Comparison of ENCODE assay signal across 1 cellular context in genomic region chr1:38486115-38486514, GRCh38.
TF ChIP-seq lines count a peak whose summit lies in the region.

No MANE protein-coding gene starts in this region.

TF ChIP-seq in H1, 55 proteins besides CTCF, POLR2A, EP300 and RAD21:
- no peak for TF ChIP-seq ASH2L (IDR thresholded peaks at IDR 0.05; ENCODE audit: low read length)
- no peak for TF ChIP-seq FOSL1 (IDR thresholded peaks at IDR 0.05; ENCODE audit: insufficient read depth, low read depth, low read length)
- TF ChIP-seq, protein P1, sequence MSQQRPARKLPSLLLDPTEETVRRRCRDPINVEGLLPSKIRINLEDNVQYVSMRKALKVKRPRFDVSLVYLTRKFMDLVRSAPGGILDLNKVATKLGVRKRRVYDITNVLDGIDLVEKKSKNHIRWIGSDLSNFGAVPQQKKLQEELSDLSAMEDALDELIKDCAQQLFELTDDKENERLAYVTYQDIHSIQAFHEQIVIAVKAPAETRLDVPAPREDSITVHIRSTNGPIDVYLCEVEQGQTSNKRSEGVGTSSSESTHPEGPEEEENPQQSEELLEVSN (IDR thresholded peaks at IDR 0.05), result no peak
- no peak for TF ChIP-seq SAP30 (IDR thresholded peaks at IDR 0.05; ENCODE audit: insufficient read depth, insufficient replicate concordance, low read length)
- TF ChIP-seq GABPA (IDR thresholded peaks at IDR 0.05; ENCODE audit: borderline replicate concordance, insufficient read depth, low read length), result no peak
- no peak for TF ChIP-seq SIX5 (IDR thresholded peaks at IDR 0.05; ENCODE audit: low read depth, low read length)
- TF ChIP-seq CBX5 (IDR thresholded peaks at IDR 0.05; ENCODE audit: low read depth, low read length), result no peak
- no peak for TF ChIP-seq EZH2 (IDR thresholded peaks at IDR 0.05; ENCODE audit: low read depth, low read length, severe bottlenecking)
- TF ChIP-seq TAF7 (optimal IDR thresholded peaks at IDR 0.05; ENCODE audit: borderline replicate concordance, low read depth, low read length), result no peak
- no peak for TF ChIP-seq TCF12 (IDR thresholded peaks at IDR 0.05; ENCODE audit: low read depth, low read length)
- TF ChIP-seq NRF1 (IDR thresholded peaks at IDR 0.05; ENCODE audit: low read depth, low read length), result no peak
- no peak for TF ChIP-seq CHD1 (IDR thresholded peaks at IDR 0.05; ENCODE audit: low read depth, low read length)
TF ChIP-seq in H1: peak in this region for 0.
